ENCODE assay signal across 17 cellular contexts in the genomic region with DNA sequence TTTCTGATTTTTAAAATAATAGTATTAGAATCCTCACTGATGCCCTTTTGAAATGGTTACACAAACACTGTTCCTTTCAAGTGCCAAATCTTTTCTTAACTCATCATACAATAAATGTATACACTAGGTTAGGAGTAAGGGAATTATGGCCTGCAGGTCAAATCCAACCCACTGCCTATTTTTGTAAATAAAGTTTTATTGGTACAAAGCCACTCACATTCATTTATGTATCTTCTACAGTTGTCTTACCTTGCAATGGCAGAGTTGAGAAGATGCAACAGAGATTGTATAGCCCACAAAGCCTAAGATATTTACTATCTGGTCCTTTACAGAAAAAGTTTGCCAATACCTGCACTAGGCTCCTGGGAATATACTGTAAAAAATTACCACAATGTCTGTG. TPM values are rescaled to one million over a fixed set of nuclear protein-coding genes. Genes with fewer than 3 reads are reported as not detected.
DNase-seq lines count a peak whose midpoint lies in the region; ATAC-seq, FAIRE-seq and TF ChIP-seq lines count a peak whose summit lies in the region.
"Had no signal": no experiment of that assay in that cellular context is flagged by ENCODE, and none has a peak within 500 bp of the region (broad histone marks: within the 10 kb centered on the region; RNA-seq: fewer than 3 reads in every experiment).

No MANE protein-coding gene starts in this region.

- no peaks in the 10 kb centered on the region for H3K9me2 ChIP-seq in SU-DHL-6 (replicated peaks; ENCODE audit: insufficient read depth, low read length)

- TF ChIP-seq EP300 in GM12878 (IDR thresholded peaks at IDR 0.05; ENCODE audit: borderline replicate concordance in 1 of 2, control insufficient read depth in 1 of 2, low read depth in 2 of 2, low read length in 2 of 2) = no peak

- no peak for FAIRE-seq in GM12878 (lab: Jason Lieb, UNC)
- FAIRE-seq: D721Med, G401.6 had no signal

- H3K79me2 ChIP-seq in SU-DHL-6 (ENCODE audit: insufficient read depth, low read length) = peaks cover 59% of the 10 kb centered on the region
- peaks cover 28% of the 10 kb centered on the region for H3K79me2 ChIP-seq in GM12878 (ENCODE audit: control insufficient read depth, insufficient read depth, low read length)

- H3K4me2 ChIP-seq in SU-DHL-6 (ENCODE audit: low read depth, low read length, poor library complexity, severe bottlenecking) = no peak overlapping the region
- no peak overlapping the region for H3K4me2 ChIP-seq in GM12878 (ENCODE audit: control insufficient read depth, insufficient read depth)
- H3K4me2 ChIP-seq: BLaER1 treated with 17β-estradiol and CSF1 and Interleukin-3, amounts not matched to agents 10 nM and 100 nM had no signal

- intact Hi-C loops in natural killer cell (cut with micrococcal nuclease) (no loop called here), GM12878 (cut with micrococcal nuclease; ENCODE audit: unreplicated experiment) (no loop called here), left colon (cut with DNase I, micrococcal nuclease) (no loop called here)

- SMC1A ChIA-PET in GM12878 (lab: Charles Lee; ENCODE audit: uncharacterized antibody, unreplicated experiment) = interaction anchor here (1.2 to 1.8 kb wide), 5 partner anchors 18 to 61 kb away, joined by 3 to 8 read pairs (median 3); no protein-coding TSS in a partner anchor

- H2AFZ ChIP-seq in SU-DHL-6 (ENCODE audit: low read depth, low read length, severe bottlenecking) = no peak overlapping the region
- H2AFZ ChIP-seq in GM12878 (ENCODE audit: control insufficient read depth, low read depth, low read length) = no peak overlapping the region

- POLR2A ChIA-PET in GM12878 (lab: Charles Lee) = interaction anchor here (1.1 to 1.2 kb wide), 2 partner anchors 14 to 33 kb away, joined by 3 to 5 read pairs; no protein-coding TSS in a partner anchor

- H3K4me1 Mint-ChIP-seq in natural killer cell treated with Interleukin-12 subunit alpha and Interleukin-12 subunit beta and Interleukin-15 and Interleukin-18, amount 100 ng/mL, for 72 hours (ENCODE audit: low read depth in 2 of 2) = peaks cover 56 to 75% of the 10 kb centered on the region in 2 donors
- peaks cover 64 to 71% of the 10 kb centered on the region in 2 donors for H3K4me1 Mint-ChIP-seq in natural killer cell

- H3K9me3 ChIP-seq in SU-DHL-6 (ENCODE audit: insufficient read depth, low read length) (no peaks in the 10 kb centered on the region), GM12878 (replicated peaks; ENCODE audit: control insufficient read depth, insufficient read depth, low read length) (no peaks in the 10 kb centered on the region)
- H3K9me3 ChIP-seq: Caco-2 had no signal

- in situ Hi-C loops in GM12878 (cut with MboI) = no loop called here

- H3K4me3 Mint-ChIP-seq in natural killer cell treated with Interleukin-12 subunit alpha and Interleukin-12 subunit beta and Interleukin-15 and Interleukin-18, amount 100 ng/mL, for 72 hours = no peak overlapping the region
- H3K4me3 Mint-ChIP-seq in natural killer cell = no peak overlapping the region

- RAD21 ChIA-PET in GM12878 (lab: Charles Lee; ENCODE audit: unreplicated experiment) = no interaction called here

- H3K4me3 ChIP-seq in SU-DHL-6 (ENCODE audit: insufficient read depth, low read length, poor library complexity, severe bottlenecking) = no peak overlapping the region
- no peak overlapping the region for H3K4me3 ChIP-seq in GM12878
- H3K4me3 ChIP-seq: BLaER1 treated with 17β-estradiol and CSF1 and Interleukin-3, amounts not matched to agents 10 nM and 100 nM had no signal

- H3F3A ChIP-seq in SU-DHL-6 (ENCODE audit: insufficient read depth) = peaks cover 48% of the 10 kb centered on the region

- no peaks in the 10 kb centered on the region for H3K27me3 Mint-ChIP-seq in natural killer cell treated with Interleukin-12 subunit alpha and Interleukin-12 subunit beta and Interleukin-15 and Interleukin-18, amount 100 ng/mL, for 72 hours
- no peaks in the 10 kb centered on the region for H3K27me3 Mint-ChIP-seq in natural killer cell (ENCODE audit: low read depth in 2 of 2)

- H3K27ac ChIP-seq in SU-DHL-6 (ENCODE audit: low read depth, low read length) = peak overlapping the region; percentile 24; the same call in 1 of the 2 replicates
- H3K27ac ChIP-seq in GM12878 (ENCODE audit: control insufficient read depth, insufficient read depth) = no peak overlapping the region
- H3K27ac ChIP-seq: BLaER1 treated with 17β-estradiol and CSF1 and Interleukin-3, amounts not matched to agents 10 nM and 100 nM had no signal

- H3K27me3 ChIP-seq in SU-DHL-6 (ENCODE audit: low read length) (no peaks in the 10 kb centered on the region), GM12878 (replicated peaks in 1 of 2; ENCODE audit: control insufficient read depth in 2 of 2, insufficient read depth in 2 of 2, low read length in 1 of 2) (no peaks in the 10 kb centered on the region)
- H3K27me3 ChIP-seq: BLaER1 treated with 17β-estradiol and CSF1 and Interleukin-3, amounts not matched to agents 10 nM and 100 nM had no signal

- peak overlapping the region; percentile 85 to 93 for H3K27ac Mint-ChIP-seq in natural killer cell treated with Interleukin-12 subunit alpha and Interleukin-12 subunit beta and Interleukin-15 and Interleukin-18, amount 100 ng/mL, for 72 hours
- H3K27ac Mint-ChIP-seq in natural killer cell = peak overlapping the region in 1 of 2 donors; percentile 91

- TF ChIP-seq POLR2A in GM12878 (IDR thresholded peaks at IDR 0.05; ENCODE audit: low read depth, low read length) = no peak

- BruUV-seq in GM12878 (replicated peaks; lab: Mats Ljungman, UMichigan) = no TSS peak

- no peak for DNase-seq in natural killer cell treated with Interleukin-12 subunit alpha and Interleukin-12 subunit beta and Interleukin-15 and Interleukin-18, amount 100 ng/mL, for 72 hours (ENCODE audit: low spot score)
- DNase-seq in natural killer cell = no peak
- DNase-seq in GM12878 (ENCODE audit: low read depth, low spot score) = no peak
- no peak for DNase-seq in left colon
- DNase-seq in HCEC 1CT = no peak
- DNase-seq: 8988T, Caco-2, GOT3, H7 had no signal

- no peak overlapping the region for H3K9ac ChIP-seq in SU-DHL-6 (ENCODE audit: low read length)
- no peak overlapping the region for H3K9ac ChIP-seq in GM12878 (ENCODE audit: control insufficient read depth, insufficient read depth, low read length)
- H3K9ac ChIP-seq: BLaER1 treated with 17β-estradiol and CSF1 and Interleukin-3, amounts not matched to agents 10 nM and 100 nM had no signal

- no peak for TF ChIP-seq RAD21 in GM12878 (IDR thresholded peaks at IDR 0.05; ENCODE audit: insufficient read depth, low read depth, low read length)

- ATAC-seq in natural killer cell treated with Interleukin-12 subunit alpha and Interleukin-12 subunit beta and Interleukin-15 and Interleukin-18, amount 100 ng/mL, for 72 hours = no peak
- ATAC-seq in natural killer cell (no peak), GM12878 (no peak), HG02840 (IDR thresholded peaks at IDR 0.05; ENCODE audit: low FRiP score, unreplicated experiment) (no peak), left colon (no peak)

- peaks cover 7% of the 10 kb centered on the region for H3K36me3 Mint-ChIP-seq in natural killer cell treated with Interleukin-12 subunit alpha and Interleukin-12 subunit beta and Interleukin-15 and Interleukin-18, amount 100 ng/mL, for 72 hours
- no peaks in the 10 kb centered on the region for H3K36me3 Mint-ChIP-seq in natural killer cell

- H4K20me1 ChIP-seq in SU-DHL-6 (ENCODE audit: low read depth, low read length) (no peaks in the 10 kb centered on the region), GM12878 (ENCODE audit: control insufficient read depth, insufficient read depth) (no peaks in the 10 kb centered on the region)
- H4K20me1 ChIP-seq: BLaER1 treated with 17β-estradiol and CSF1 and Interleukin-3, amounts not matched to agents 10 nM and 100 nM had no signal

- H3K36me3 ChIP-seq in SU-DHL-6 (ENCODE audit: low read length) = peaks cover 33% of the 10 kb centered on the region; the same call in 1 of the 2 replicates
- peaks cover 4 to 9% of the 10 kb centered on the region in 2 experiments; a peak in 3 of 4 replicates for H3K36me3 ChIP-seq in GM12878 (ENCODE audit: control insufficient read depth in 2 of 2, insufficient read depth in 2 of 2, low read length in 1 of 2)
- H3K36me3 ChIP-seq: BLaER1 treated with 17β-estradiol and CSF1 and Interleukin-3, amounts not matched to agents 10 nM and 100 nM had no signal

- TF ChIP-seq CTCF in natural killer cell (IDR thresholded peaks at IDR 0.05) = no peak
- TF ChIP-seq CTCF in SU-DHL-6 (IDR thresholded peaks at IDR 0.05; ENCODE audit: insufficient read depth, low read length, poor library complexity, severe bottlenecking) = no peak
- TF ChIP-seq CTCF in GM12878 (IDR thresholded peaks at IDR 0.05 in 2 of 3, conservative IDR thresholded peaks at IDR 0.05 in 1 of 3; ENCODE audit: control insufficient read depth in 2 of 3, extremely low read depth in 1 of 3, insufficient read depth in 1 of 3, low read depth in 3 of 3, low read length in 3 of 3) = no peak

- peaks cover 32% of the 10 kb centered on the region for H3K4me1 ChIP-seq in GM12878 (ENCODE audit: control insufficient read depth, insufficient read depth, low read length)
- H3K4me1 ChIP-seq: Caco-2 had no signal

- CTCF ChIA-PET in GM12878 (lab: Yijun Ruan, JAX) = interaction anchor here (1.2 to 1.8 kb wide), 2 partner anchors 11 to 86 kb away, joined by 4 read pairs; partner anchors contain the start of gene MIEN1

- peaks cover 3% of the 10 kb centered on the region for H3K9me3 Mint-ChIP-seq in natural killer cell treated with Interleukin-12 subunit alpha and Interleukin-12 subunit beta and Interleukin-15 and Interleukin-18, amount 100 ng/mL, for 72 hours
- H3K9me3 Mint-ChIP-seq in natural killer cell = no peaks in the 10 kb centered on the region

RNA-seq across cellular contexts. Expression of gene IKZF3, which starts 47.8 kb away (rescaled TPM):
- total RNA-seq in natural killer cell treated with Interleukin-12 subunit alpha and Interleukin-12 subunit beta and Interleukin-15 and Interleukin-18, amount 100 ng/mL, for 72 hours = 10 to 100 TPM; 65.5 to 80.9 TPM
- total RNA-seq in natural killer cell (100 to 1,000 TPM; 134 to 162 (median 139) TPM), GM12878 (2014; rRNA removed) (61.4 and 63.0 TPM in 2 replicates), GM12878 (2014; rRNA removed; fragmentation: Illumina TruSeq; extraction: Trizol) (64.1 and 66.0 TPM in 2 replicates), GM12878 (2021) (96.4 and 98.2 TPM in 2 replicates), left colon (1 to 10 TPM; 1.7 to 4.9 TPM)
- total RNA-seq in GM12878 (2013; cell fraction: nucleolus; rRNA removed) = 78.7 and 87.0 TPM in 2 replicates
- polyA plus RNA-seq in GM12878 (2011; ENCODE audit: low read depth) = 33.1 TPM
- polyA plus RNA-seq in GM12878 (2011; rRNA removed) (36.7 and 53.2 TPM in 2 replicates), GM12878 (2014; fragmentation: Illumina TruSeq; extraction: Trizol) (50.8 and 53.0 TPM in 2 replicates), GM12878 (2014; fragmentation: Nextera tagmentation; extraction: Ambion mirVana) (10 to 100 TPM in 1 of 2 experiments, 1 to 10 TPM in 1; 5.5 to 14.0 TPM), GM12878 (2014; rRNA removed) (31.9 and 33.6 TPM in 2 replicates), GM12878 (2016; fragmentation: Nextera tagmentation; extraction: Ambion mirVana) (10 to 100 TPM; 39.3 to 42.3 TPM)
- 51.1 and 53.4 TPM in 2 replicates for polyA plus RNA-seq in GM12878 (2011; cell fraction: cytosol; rRNA removed)
- polyA plus RNA-seq in GM12878 (2011; cell fraction: nucleus; rRNA removed) = 26.0 and 32.5 TPM in 2 replicates
- 41.2 and 43.3 TPM in 2 replicates for polyA plus RNA-seq in GM12878 (2012)
- polyA minus RNA-seq in GM12878 (2011; rRNA and poly(A)+ RNA removed) = 166 and 185 TPM in 2 replicates
- 70.3 and 71.5 TPM in 2 replicates for polyA minus RNA-seq in GM12878 (2011; cell fraction: cytosol; rRNA and poly(A)+ RNA removed)
- 20.2 and 40.0 TPM in 2 replicates for polyA minus RNA-seq in GM12878 (2011; cell fraction: nucleus; rRNA and poly(A)+ RNA removed)
- total RNA-seq: A673 had no signal
- polyA plus RNA-seq: AG04450 had no signal

RNA-seq across cellular contexts. Expression of gene ZPBP2, which starts 51.7 kb away (rescaled TPM):
- total RNA-seq in natural killer cell treated with Interleukin-12 subunit alpha and Interleukin-12 subunit beta and Interleukin-15 and Interleukin-18, amount 100 ng/mL, for 72 hours = not detected
- not detected for total RNA-seq in natural killer cell
- 0.50 and 0.56 TPM in 2 replicates for total RNA-seq in GM12878 (2013; cell fraction: nucleolus; rRNA removed)
- 0.34 and 0.49 TPM in 2 replicates for total RNA-seq in GM12878 (2014; rRNA removed)
- 0.45 and 0.46 TPM in 2 replicates for total RNA-seq in GM12878 (2014; rRNA removed; fragmentation: Illumina TruSeq; extraction: Trizol)
- 0.67 and 0.77 TPM in 2 replicates for total RNA-seq in GM12878 (2021)
- polyA plus RNA-seq in GM12878 (2011; ENCODE audit: low read depth) = 0.31 TPM
- 0.39 and 0.73 TPM in 2 replicates for polyA plus RNA-seq in GM12878 (2011; rRNA removed)
- 0.12 and 0.15 TPM in 2 replicates for polyA plus RNA-seq in GM12878 (2011; cell fraction: cytosol; rRNA removed)
- polyA plus RNA-seq in GM12878 (2011; cell fraction: nucleus; rRNA removed) = 0.42 and 0.82 TPM in 2 replicates
- polyA plus RNA-seq in GM12878 (2012) = 0.56 and 0.64 TPM in 2 replicates
- polyA plus RNA-seq in GM12878 (2014; fragmentation: Illumina TruSeq; extraction: Trizol) = 0.66 and 1.0 TPM in 2 replicates
- polyA plus RNA-seq in GM12878 (2014; fragmentation: Nextera tagmentation; extraction: Ambion mirVana) = 1 to 10 TPM in 1 of 2 experiments, under 1 TPM in 1; 0.62 to 1.0 TPM
- 0.33 and 0.36 TPM in 2 replicates for polyA plus RNA-seq in GM12878 (2014; rRNA removed)
- under 1 TPM; 0.53 to 0.98 TPM for polyA plus RNA-seq in GM12878 (2016; fragmentation: Nextera tagmentation; extraction: Ambion mirVana)
- polyA minus RNA-seq in GM12878 (2011; rRNA and poly(A)+ RNA removed) = 0.36 and 0.51 TPM in 2 replicates
- 0.42 TPM in 1 of 2 replicates, not detected in the other for polyA minus RNA-seq in GM12878 (2011; cell fraction: cytosol; rRNA and poly(A)+ RNA removed)
- 0.29 TPM in 1 of 2 replicates, not detected in the other for polyA minus RNA-seq in GM12878 (2011; cell fraction: nucleus; rRNA and poly(A)+ RNA removed)
- total RNA-seq in left colon = not detected
- total RNA-seq: A673, Caco-2, H7, HT-29 had no signal
- polyA plus RNA-seq: AG04450 had no signal

Comparison
In these comparisons a context has a peak if more than half of its experiments do, and no peak if none do; other contexts are left out.
1. RNA of gene IKZF3, which starts 47.8 kb away (total RNA-seq): 134 to 162 TPM in natural killer cell, 65.5 to 80.9 TPM in natural killer cell treated with Interleukin-12 subunit alpha and Interleukin-12 subunit beta and Interleukin-15 and Interleukin-18, amount 100 ng/mL, for 72 hours and 61.4 to 98.2 TPM in GM12878; 1.7 to 4.9 TPM in left colon; every median in the first group is over 10 times any median in the second.